8 cellular contexts compared by ENCODE assay signal in the genomic region with DNA sequence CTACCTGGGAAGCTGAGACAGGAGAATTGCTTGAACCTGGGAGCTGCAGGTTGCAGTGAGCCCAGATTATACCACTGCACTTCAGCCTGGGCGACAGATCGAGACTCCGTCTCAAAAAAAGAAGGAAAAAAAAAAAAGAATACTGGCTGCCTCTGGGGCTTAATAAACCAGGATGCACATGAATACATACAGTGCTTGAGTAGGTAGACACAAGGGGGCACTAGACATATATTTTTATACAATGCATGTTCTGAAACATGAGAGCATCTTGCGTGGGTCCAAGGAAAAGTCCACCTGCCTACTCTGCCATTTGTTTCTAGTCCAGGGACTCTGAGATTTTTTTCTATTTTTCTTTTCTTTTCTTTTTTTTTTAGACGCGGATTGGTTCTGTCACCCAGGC. TPM values are rescaled to one million over a fixed set of nuclear protein-coding genes. Genes with fewer than 3 reads are reported as not detected.
DNase-seq lines count a peak whose midpoint lies in the region; ATAC-seq, FAIRE-seq and TF ChIP-seq lines count a peak whose summit lies in the region.

No MANE protein-coding gene starts in this region.

- H3K27ac ChIP-seq in upper lobe of left lung, result no peak overlapping the region

- 48 to 58% methylated on average over 6 of the region's 6 CpGs for WGBS in upper lobe of left lung, 2 donors

- TF ChIP-seq CTCF in D721Med (IDR thresholded peaks at IDR 0.05; ENCODE audit: insufficient read depth, missing control alignments), result peak; percentile 41
- TF ChIP-seq CTCF in glutamatergic neuron (IDR thresholded peaks at IDR 0.05; ENCODE audit: partially characterized antibody, unreplicated experiment), result peak; percentile 39
- TF ChIP-seq CTCF in upper lobe of left lung (IDR thresholded peaks at IDR 0.05), result no peak

- no peaks in the 10 kb centered on the region for H3K36me3 Mint-ChIP-seq in glutamatergic neuron (ENCODE audit: unreplicated experiment)

- peaks cover 10% of the 10 kb centered on the region for H3K27me3 Mint-ChIP-seq in glutamatergic neuron (ENCODE audit: unreplicated experiment)

- DNase-seq in D721Med (ENCODE audit: insufficient read length, low spot score) (no peak), HT1080 (ENCODE audit: low read depth) (peak; percentile 29), SHP77 treated with DMSO at 0.1 percent for 48 hours (lab: John Stamatoyannopoulos, UW) (peak; percentile 27), glutamatergic neuron (no peak), upper lobe of left lung (no peak), NCI-H1436 treated with DMSO at 0.1 percent for 48 hours (lab: John Stamatoyannopoulos, UW) (no peak)
- DNase-seq in activated effector memory CD4-positive, alpha-beta T cell treated with Interleukin-2 at 50 U/mL for 16 hours, result no peak
- no peak for DNase-seq in stimulated activated CD4-positive, alpha-beta T cell treated with anti-CD3 and anti-CD28 coated beads, Interleukin-12 subunit alpha, Interleukin-12 subunit beta, amount 100 ng/mL, for 4 hours

- H3K9me3 Mint-ChIP-seq in glutamatergic neuron (ENCODE audit: unreplicated experiment), result peaks cover 2% of the 10 kb centered on the region

- no peak for TF ChIP-seq EP300 in upper lobe of left lung (IDR thresholded peaks at IDR 0.05)

- peaks cover 0 to 12% (median 6%) of the 10 kb centered on the region in 4 donors for H3K36me3 ChIP-seq in upper lobe of left lung

- H3K27ac Mint-ChIP-seq in glutamatergic neuron (ENCODE audit: unreplicated experiment), result no peak overlapping the region

- H3K9me3 ChIP-seq in upper lobe of left lung, result no peaks in the 10 kb centered on the region

- no peaks in the 10 kb centered on the region for H3K27me3 ChIP-seq in upper lobe of left lung

- no peak for FAIRE-seq in D721Med (lab: Jason Lieb, UNC)

- H3K4me1 Mint-ChIP-seq in glutamatergic neuron (ENCODE audit: low read depth, unreplicated experiment), result peaks cover 2% of the 10 kb centered on the region

- H3K4me3 ChIP-seq in upper lobe of left lung, result no peak overlapping the region

- no peak overlapping the region for H3K4me3 Mint-ChIP-seq in glutamatergic neuron (ENCODE audit: unreplicated experiment)

- H3K4me1 ChIP-seq in upper lobe of left lung, result no peaks in the 10 kb centered on the region

- no peak for TF ChIP-seq POLR2A in upper lobe of left lung (IDR thresholded peaks at IDR 0.05)

- no peak for ATAC-seq in upper lobe of left lung (ENCODE audit: low FRiP score in 2 of 2)

RNA-seq across cellular contexts. Expression of gene KEAP1, which starts 31.2 kb away (rescaled TPM):
- 72.1 and 76.0 TPM in 2 replicates for total RNA-seq in HT1080 (2014; rRNA removed; shearing (Covaris generic))
- 40.7 and 41.4 TPM in 2 replicates for polyA plus RNA-seq in HT1080 (2015; cell fraction: cytosol; rRNA removed)
- polyA plus RNA-seq in HT1080 (2015; cell fraction: nucleus; rRNA removed), result 33.0 TPM in 2 replicates
- total RNA-seq in glutamatergic neuron (ENCODE audit: unreplicated experiment) (44.1 TPM), upper lobe of left lung (10 to 100 TPM; 34.6 to 85.1 (median 60.7) TPM)

RNA-seq across cellular contexts. Expression of gene S1PR5, which starts 45.3 kb away (rescaled TPM):
- total RNA-seq in HT1080 (2014; rRNA removed; shearing (Covaris generic)), result 1.2 and 1.8 TPM in 2 replicates
- 0.06 and 0.13 TPM in 2 replicates for polyA plus RNA-seq in HT1080 (2015; cell fraction: cytosol; rRNA removed)
- polyA plus RNA-seq in HT1080 (2015; cell fraction: nucleus; rRNA removed), result 0.14 and 0.42 TPM in 2 replicates
- total RNA-seq in glutamatergic neuron (ENCODE audit: unreplicated experiment), result not detected
- total RNA-seq in upper lobe of left lung, result 1 to 10 TPM in 4 of 6 donors, under 1 TPM in 2; 0.49 to 2.7 (median 1.8) TPM

RNA-seq across cellular contexts. Expression of gene PDE4A, which starts 51.6 kb away (rescaled TPM):
- 3.9 and 9.2 TPM in 2 replicates for total RNA-seq in HT1080 (2014; rRNA removed; shearing (Covaris generic))
- polyA plus RNA-seq in HT1080 (2015; cell fraction: cytosol; rRNA removed), result 4.4 and 5.0 TPM in 2 replicates
- 3.2 and 4.1 TPM in 2 replicates for polyA plus RNA-seq in HT1080 (2015; cell fraction: nucleus; rRNA removed)
- total RNA-seq in glutamatergic neuron (ENCODE audit: unreplicated experiment), result 5.7 TPM
- total RNA-seq in upper lobe of left lung, result 10 to 100 TPM; 22.8 to 38.2 (median 31.2) TPM

Comparison
In these comparisons a context has a peak if more than half of its experiments do, and no peak if none do; other contexts are left out.
1. DNase-seq: peak in HT1080 (single experiment) and SHP77 treated with DMSO at 0.1 percent for 48 hours (single experiment); none in D721Med (single experiment), glutamatergic neuron (single experiment), activated effector memory CD4-positive, alpha-beta T cell treated with Interleukin-2 at 50 U/mL for 16 hours (single experiment), upper lobe of left lung (0 of 2), NCI-H1436 treated with DMSO at 0.1 percent for 48 hours (single experiment) and stimulated activated CD4-positive, alpha-beta T cell treated with anti-CD3 and anti-CD28 coated beads, Interleukin-12 subunit alpha, Interleukin-12 subunit beta, amount 100 ng/mL, for 4 hours (single experiment).
2. CTCF ChIP-seq: peak in D721Med (single experiment) and glutamatergic neuron (single experiment); none in upper lobe of left lung (0 of 6).